In genomic region chr2:31207790-31208189, GRCh38 we compare ENCODE assay signal across 20 cellular contexts. TPM values are rescaled to one million over a fixed set of nuclear protein-coding genes. Genes with fewer than 3 reads are reported as not detected.
DNase-seq lines count a peak whose midpoint lies in the region; ATAC-seq and TF ChIP-seq lines count a peak whose summit lies in the region.
"Had no signal": no experiment of that assay in that cellular context is flagged by ENCODE, and none has a peak within 500 bp of the region (broad histone marks: within the 10 kb centered on the region; RNA-seq: fewer than 3 reads in every experiment).

No MANE protein-coding gene starts in this region.

- no peaks in the 10 kb centered on the region for H3K36me3 Mint-ChIP-seq in activated naive CD4-positive, alpha-beta T cell treated with anti-CD3 and anti-CD28 coated beads, Interleukin-2, amount 10 ng/mL, durations not matched to agents 7 days and 5 days
- H3K36me3 Mint-ChIP-seq in endothelial cell (ENCODE audit: low read depth, unreplicated experiment), result no peaks in the 10 kb centered on the region
- H3K36me3 Mint-ChIP-seq: activated naive CD8-positive, alpha-beta T cell had no signal

- H3K9me3 ChIP-seq in right cardiac atrium (ENCODE audit: control insufficient read depth, low read length) (no peaks in the 10 kb centered on the region), NT2/D1 (ENCODE audit: insufficient read depth, low read length) (no peaks in the 10 kb centered on the region)
- H3K9me3 ChIP-seq: gastroesophageal sphincter, tibial nerve had no signal

- no peaks in the 10 kb centered on the region for H3K4me1 ChIP-seq in right cardiac atrium (ENCODE audit: control insufficient read depth, insufficient read depth, low read length)
- no peaks in the 10 kb centered on the region for H3K4me1 ChIP-seq in NT2/D1 (ENCODE audit: insufficient read depth, insufficient read length)
- H3K4me1 ChIP-seq: gastroesophageal sphincter, tibial nerve had no signal

- H3K4me3 ChIP-seq in right cardiac atrium (ENCODE audit: low read length) (no peak overlapping the region), NT2/D1 (ENCODE audit: insufficient read length, low read depth) (no peak overlapping the region)
- H3K4me3 ChIP-seq: gastroesophageal sphincter, tibial nerve had no signal

- H3K9me3 Mint-ChIP-seq in activated naive CD4-positive, alpha-beta T cell treated with anti-CD3 and anti-CD28 coated beads, Interleukin-2, amount 10 ng/mL, durations not matched to agents 7 days and 5 days, result no peaks in the 10 kb centered on the region
- H3K9me3 Mint-ChIP-seq in endothelial cell (ENCODE audit: unreplicated experiment), result no peaks in the 10 kb centered on the region
- H3K9me3 Mint-ChIP-seq: activated T-cell treated with anti-CD3 and anti-CD28 coated beads, Interleukin-2, amount 50 U/mL, for 24 hours; nephron progenitor cell had no signal

- TF ChIP-seq CTCF in endothelial cell (IDR thresholded peaks at IDR 0.05; ENCODE audit: unreplicated experiment), result no peak

- H3K4me3 Mint-ChIP-seq in activated naive CD4-positive, alpha-beta T cell treated with anti-CD3 and anti-CD28 coated beads, Interleukin-2, amount 10 ng/mL, durations not matched to agents 7 days and 5 days, result no peak overlapping the region
- H3K4me3 Mint-ChIP-seq in endothelial cell (ENCODE audit: unreplicated experiment), result no peak overlapping the region
- H3K4me3 Mint-ChIP-seq: activated naive CD8-positive, alpha-beta T cell; activated T-cell treated with anti-CD3 and anti-CD28 coated beads, Interleukin-2, amount 50 U/mL, for 24 hours; nephron progenitor cell had no signal

- H3K27ac ChIP-seq in right cardiac atrium (ENCODE audit: low read length), result no peak overlapping the region
- H3K27ac ChIP-seq: C4-2B, gastroesophageal sphincter, tibial nerve had no signal

- no peak overlapping the region for H3K27ac Mint-ChIP-seq in activated naive CD4-positive, alpha-beta T cell treated with anti-CD3 and anti-CD28 coated beads, Interleukin-2, amount 10 ng/mL, durations not matched to agents 7 days and 5 days
- H3K27ac Mint-ChIP-seq in endothelial cell (ENCODE audit: unreplicated experiment), result no peak overlapping the region
- H3K27ac Mint-ChIP-seq: activated naive CD8-positive, alpha-beta T cell; activated T-cell treated with anti-CD3 and anti-CD28 coated beads, Interleukin-2, amount 50 U/mL, for 24 hours had no signal

- CTCF ChIA-PET in activated naive CD4-positive, alpha-beta T cell treated with anti-CD3 and anti-CD28 coated beads, Interleukin-2, amount 10 ng/mL, durations not matched to agents 7 days and 5 days (lab: Charles Lee), result interaction anchor here (0.9 kb wide), 1 partner anchor 128 kb away, joined by 3 read pairs; no protein-coding TSS in a partner anchor

- no peaks in the 10 kb centered on the region for H3K27me3 Mint-ChIP-seq in activated naive CD4-positive, alpha-beta T cell treated with anti-CD3 and anti-CD28 coated beads, Interleukin-2, amount 10 ng/mL, durations not matched to agents 7 days and 5 days
- peaks cover 4% of the 10 kb centered on the region for H3K27me3 Mint-ChIP-seq in endothelial cell (ENCODE audit: unreplicated experiment)
- H3K27me3 Mint-ChIP-seq: activated T-cell treated with anti-CD3 and anti-CD28 coated beads, Interleukin-2, amount 50 U/mL, for 24 hours had no signal

- DNase-seq in Right ventricle myocardium superior (no peak), right cardiac atrium (no peak), NT2/D1 (ENCODE audit: low read depth, low spot score) (peak; percentile 71), iPS-NIHi7 (ENCODE audit: extremely low spot score) (peak; percentile 55), SHP77 (lab: John Stamatoyannopoulos, UW) (no peak), endothelial cell (ENCODE audit: low spot score) (no peak)
- DNase-seq in activated naive CD4-positive, alpha-beta T cell treated with anti-CD3 and anti-CD28 coated beads, Interleukin-2, amount 10 ng/mL, durations not matched to agents 7 days and 5 days, result no peak
- DNase-seq: activated CD4-positive, alpha-beta T cell treated with anti-CD3 and anti-CD28 coated beads, Interleukin-2, amount 50 U/mL, for 4 hours; activated T-cell treated with anti-CD3 and anti-CD28 coated beads, Interleukin-2, amount 50 U/mL, for 24 hours; DMS153; MV-4-11; NCI-H1930; nephron progenitor cell; stimulated activated naive CD4-positive, alpha-beta T cell had no signal

- no peak overlapping the region for H3K9ac ChIP-seq in NT2/D1 (ENCODE audit: insufficient read length, low read depth)

- H3K27me3 ChIP-seq in right cardiac atrium (ENCODE audit: control insufficient read depth, insufficient read depth) (no peaks in the 10 kb centered on the region), NT2/D1 (ENCODE audit: insufficient read depth, insufficient read length) (no peaks in the 10 kb centered on the region)
- H3K27me3 ChIP-seq: tibial nerve had no signal

- H3K4me1 Mint-ChIP-seq in activated naive CD4-positive, alpha-beta T cell treated with anti-CD3 and anti-CD28 coated beads, Interleukin-2, amount 10 ng/mL, durations not matched to agents 7 days and 5 days, result no peaks in the 10 kb centered on the region
- H3K4me1 Mint-ChIP-seq in endothelial cell (ENCODE audit: unreplicated experiment), result no peaks in the 10 kb centered on the region

- ATAC-seq in Right ventricle myocardium superior (ENCODE audit: poor library complexity) (peak; percentile 38), right cardiac atrium (no peak), GM19023 (IDR thresholded peaks at IDR 0.05; ENCODE audit: unreplicated experiment) (no peak)
- ATAC-seq: gastroesophageal sphincter, SK-N-SH treated with all-trans-retinoic acid at 6 μM for 48 hours had no signal

- intact Hi-C loops in Right ventricle myocardium superior (cut with DNase I) (no loop called here), right cardiac atrium (cut with DNase I) (no loop called here)

- WGBS in right cardiac atrium, result 44% methylated on average over 2 of the region's 2 CpGs

- H3K36me3 ChIP-seq in NT2/D1 (ENCODE audit: insufficient read depth, insufficient read length, low read length), result no peaks in the 10 kb centered on the region
- H3K36me3 ChIP-seq: gastroesophageal sphincter, tibial nerve had no signal

RNA-seq across cellular contexts. Expression of gene CAPN14, which starts 9.5 kb away (rescaled TPM):
- 0.32 TPM for total RNA-seq in Right ventricle myocardium superior
- total RNA-seq in right cardiac atrium, result under 1 TPM; 0.08 to 0.18 (median 0.10) TPM
- polyA plus RNA-seq in right cardiac atrium, result 0.07 TPM
- total RNA-seq in endothelial cell (ENCODE audit: unreplicated experiment), result 0.13 TPM
- total RNA-seq: tibial nerve had no signal

RNA-seq across cellular contexts. Expression of gene EHD3, which starts 26.2 kb away (rescaled TPM):
- total RNA-seq in Right ventricle myocardium superior (23.0 TPM), right cardiac atrium (10 to 100 TPM in 3 of 4 donors, 1 to 10 TPM in 1; 9.5 to 13.3 (median 10.9) TPM), endothelial cell (ENCODE audit: unreplicated experiment) (8.0 TPM)
- 7.4 TPM for polyA plus RNA-seq in right cardiac atrium

Comparison
In these comparisons a context has a peak if more than half of its experiments do, and no peak if none do; other contexts are left out.
1. DNase-seq: peak in NT2/D1 (single experiment) and iPS-NIHi7 (single experiment); none in Right ventricle myocardium superior (single experiment), right cardiac atrium (0 of 3), activated naive CD4-positive, alpha-beta T cell treated with anti-CD3 and anti-CD28 coated beads, Interleukin-2, amount 10 ng/mL, durations not matched to agents 7 days and 5 days (single experiment), SHP77 (0 of 2) and endothelial cell (single experiment).